Comparison of ENCODE assay signal across 10 cellular contexts in the genomic region with DNA sequence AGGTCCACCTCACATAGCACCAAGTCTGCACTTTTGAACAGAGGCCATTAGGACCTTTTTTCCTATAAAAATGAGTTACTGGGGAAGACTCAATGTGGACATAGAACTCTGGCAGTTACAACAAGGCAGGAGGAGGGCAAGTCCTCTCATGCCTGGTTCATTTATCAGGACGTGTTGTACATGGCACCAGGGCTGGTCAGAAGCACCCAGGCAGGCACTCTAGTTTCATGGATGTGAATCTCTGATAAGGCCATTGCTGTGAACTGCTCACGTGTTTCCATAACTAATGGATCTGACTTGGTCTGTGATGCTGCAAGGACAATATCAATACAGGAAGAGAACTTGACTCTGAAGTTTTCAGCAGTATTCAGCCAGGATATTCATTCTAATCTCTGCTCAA. TPM values are rescaled to one million over a fixed set of nuclear protein-coding genes. Genes with fewer than 3 reads are reported as not detected.
DNase-seq lines count a peak whose midpoint lies in the region; ATAC-seq, FAIRE-seq and TF ChIP-seq lines count a peak whose summit lies in the region.
"Had no signal": no experiment of that assay in that cellular context is flagged by ENCODE, and none has a peak within 500 bp of the region (broad histone marks: within the 10 kb centered on the region; RNA-seq: fewer than 3 reads in every experiment).

No MANE protein-coding gene starts in this region.

- H3K36me3 Mint-ChIP-seq in activated CD4-positive, alpha-beta T cell treated with anti-CD3 and anti-CD28 coated beads, Interleukin-2, amount 10 ng/mL, durations not matched to agents 7 days and 5 days (ENCODE audit: low read depth), result peaks cover 47% of the 10 kb centered on the region
- H3K36me3 Mint-ChIP-seq in stimulated activated effector memory CD8-positive, alpha-beta T cell treated with anti-CD3 and anti-CD28 coated beads, Interleukin-12 subunit alpha, Interleukin-12 subunit beta, amount 100 ng/mL, for 72 hours, result peaks cover 63% of the 10 kb centered on the region

- no peaks in the 10 kb centered on the region for H3K9me2 ChIP-seq in SK-N-SH

- H4K20me1 ChIP-seq in SK-N-SH (ENCODE audit: insufficient read depth), result peaks cover 87% of the 10 kb centered on the region
- H4K20me1 ChIP-seq in fibroblast of lung (ENCODE audit: control insufficient read depth, extremely low read depth, insufficient read depth, low read length), result no peaks in the 10 kb centered on the region

- peaks cover 62 to 81% of the 10 kb centered on the region in 2 experiments for H3K4me1 ChIP-seq in SK-N-SH (ENCODE audit: control insufficient read depth in 1 of 2, insufficient read depth in 2 of 2, low read depth in 1 of 2, low read length in 1 of 2)
- peaks cover 23% of the 10 kb centered on the region for H3K4me1 ChIP-seq in fibroblast of lung (ENCODE audit: control insufficient read depth, extremely low read depth, insufficient read depth, low read length)

- H3K27ac ChIP-seq in SK-N-SH (ENCODE audit: low read depth in 2 of 2, low read length in 1 of 2) (peak overlapping the region; percentile 77 to 87), fibroblast of lung (ENCODE audit: insufficient read depth, low read length) (no peak overlapping the region)
- H3K27ac ChIP-seq: HL-60 had no signal

- H3K36me3 ChIP-seq in SK-N-SH (replicated peaks in 1 of 2; ENCODE audit: control insufficient read depth in 1 of 2, insufficient read depth in 2 of 2, low read length in 1 of 2) (peaks cover 39 to 79% of the 10 kb centered on the region in 2 experiments), fibroblast of lung (ENCODE audit: control insufficient read depth, insufficient read depth, low read length) (no peaks in the 10 kb centered on the region)

- H3K4me1 Mint-ChIP-seq in activated CD4-positive, alpha-beta T cell treated with anti-CD3 and anti-CD28 coated beads, Interleukin-2, amount 10 ng/mL, durations not matched to agents 7 days and 5 days, result peaks cover 78% of the 10 kb centered on the region
- H3K4me1 Mint-ChIP-seq in stimulated activated effector memory CD8-positive, alpha-beta T cell treated with anti-CD3 and anti-CD28 coated beads, Interleukin-12 subunit alpha, Interleukin-12 subunit beta, amount 100 ng/mL, for 72 hours, result peaks cover 100% of the 10 kb centered on the region

- POLR2A ChIA-PET in activated CD4-positive, alpha-beta T cell treated with anti-CD3 and anti-CD28 coated beads, Interleukin-2, amount 10 ng/mL, durations not matched to agents 7 days and 5 days (lab: Charles Lee), result no interaction called here
- POLR2A ChIA-PET in SK-N-SH (lab: Yijun Ruan, JAX), result no interaction called here

- peaks cover 99% of the 10 kb centered on the region for H3K79me2 ChIP-seq in SK-N-SH (ENCODE audit: insufficient read depth)
- H3K79me2 ChIP-seq in fibroblast of lung (ENCODE audit: control insufficient read depth, insufficient read depth, low read length), result peaks cover 95% of the 10 kb centered on the region

- TF ChIP-seq CTCF in SK-N-SH (IDR thresholded peaks at IDR 0.05) (no peak), fibroblast of lung (conservative IDR thresholded peaks at IDR 0.05 in 1 of 2, IDR thresholded peaks at IDR 0.05 in 1 of 2; ENCODE audit: low read depth in 1 of 2, low read length in 2 of 2) (no peak)

- peak overlapping the region; percentile 9 for H3K4me3 Mint-ChIP-seq in activated CD4-positive, alpha-beta T cell treated with anti-CD3 and anti-CD28 coated beads, Interleukin-2, amount 10 ng/mL, durations not matched to agents 7 days and 5 days
- peak overlapping the region; percentile 73 for H3K4me3 Mint-ChIP-seq in stimulated activated effector memory CD8-positive, alpha-beta T cell treated with anti-CD3 and anti-CD28 coated beads, Interleukin-12 subunit alpha, Interleukin-12 subunit beta, amount 100 ng/mL, for 72 hours

- H3F3A ChIP-seq in SK-N-SH (replicated peaks; ENCODE audit: insufficient read depth), result peaks cover 56% of the 10 kb centered on the region

- H3K4me3 ChIP-seq in SK-N-SH (ENCODE audit: low read depth in 2 of 2, low read length in 1 of 2) (no peak overlapping the region), fibroblast of lung (replicated peaks in 1 of 4; ENCODE audit: control extremely low read depth in 1 of 4, insufficient read depth in 1 of 4, low read depth in 3 of 4, low read length in 4 of 4) (no peak overlapping the region)

- H3K27me3 Mint-ChIP-seq in activated CD4-positive, alpha-beta T cell treated with anti-CD3 and anti-CD28 coated beads, Interleukin-2, amount 10 ng/mL, durations not matched to agents 7 days and 5 days, result no peaks in the 10 kb centered on the region

- peak overlapping the region; percentile 38 for H3K4me2 ChIP-seq in SK-N-SH
- H3K4me2 ChIP-seq in fibroblast of lung (ENCODE audit: extremely low read depth, insufficient read depth, low read length), result peak overlapping the region; percentile 3

- CTCF ChIA-PET in activated CD4-positive, alpha-beta T cell treated with anti-CD3 and anti-CD28 coated beads, Interleukin-2, amount 10 ng/mL, durations not matched to agents 7 days and 5 days (lab: Charles Lee), result interaction anchor here (1.0 to 1.3 kb wide), 2 partner anchors 10 to 14 kb away, joined by 3 to 4 read pairs; no protein-coding TSS in a partner anchor
- CTCF ChIA-PET in SK-N-SH (lab: Yijun Ruan, JAX), result interaction anchor here (0.6 to 5.8 kb wide), 6 partner anchors 10 to 240 kb away, joined by 3 to 31 read pairs (median 6); no protein-coding TSS in a partner anchor

- peaks cover 3% of the 10 kb centered on the region for H3K9me3 Mint-ChIP-seq in activated CD4-positive, alpha-beta T cell treated with anti-CD3 and anti-CD28 coated beads, Interleukin-2, amount 10 ng/mL, durations not matched to agents 7 days and 5 days
- no peaks in the 10 kb centered on the region for H3K9me3 Mint-ChIP-seq in stimulated activated effector memory CD8-positive, alpha-beta T cell treated with anti-CD3 and anti-CD28 coated beads, Interleukin-12 subunit alpha, Interleukin-12 subunit beta, amount 100 ng/mL, for 72 hours

- no peak for TF ChIP-seq EP300 in SK-N-SH (IDR thresholded peaks at IDR 0.05; ENCODE audit: borderline replicate concordance in 1 of 2, low read depth in 1 of 2, low read length in 1 of 2)

- peak overlapping the region; percentile 81 for H3K27ac Mint-ChIP-seq in activated CD4-positive, alpha-beta T cell treated with anti-CD3 and anti-CD28 coated beads, Interleukin-2, amount 10 ng/mL, durations not matched to agents 7 days and 5 days
- H3K27ac Mint-ChIP-seq in stimulated activated effector memory CD8-positive, alpha-beta T cell treated with anti-CD3 and anti-CD28 coated beads, Interleukin-12 subunit alpha, Interleukin-12 subunit beta, amount 100 ng/mL, for 72 hours, result peak overlapping the region; percentile 94

- DNase-seq in activated CD4-positive, alpha-beta T cell treated with anti-CD3 and anti-CD28 coated beads, Interleukin-2, amount 10 ng/mL, durations not matched to agents 7 days and 5 days, result no peak
- DNase-seq in activated CD4-positive, alpha-beta T cell treated with anti-CD3 and anti-CD28 coated beads for 1 hour, result no peak
- DNase-seq in SK-N-SH (peak; percentile 56), fibroblast of lung (ENCODE audit: low read depth in 2 of 2) (no peak), H54 (ENCODE audit: insufficient read length, low spot score) (no peak), NCI-H187 (lab: John Stamatoyannopoulos, UW) (no peak)
- DNase-seq in stimulated activated effector memory CD8-positive, alpha-beta T cell treated with anti-CD3 and anti-CD28 coated beads, Interleukin-12 subunit alpha, Interleukin-12 subunit beta, amount 100 ng/mL, for 72 hours (ENCODE audit: low spot score in 2 of 2), result no peak

- H3K27me3 ChIP-seq in SK-N-SH (ENCODE audit: insufficient read depth), result no peaks in the 10 kb centered on the region
- H3K27me3 ChIP-seq in fibroblast of lung (ENCODE audit: control insufficient read depth, insufficient read depth, low read length), result no peaks in the 10 kb centered on the region

- no peak for TF ChIP-seq POLR2A in H54 (IDR thresholded peaks at IDR 0.05; ENCODE audit: low read depth, low read length)
- no peak for TF ChIP-seq POLR2A in GM18505 (IDR thresholded peaks at IDR 0.05; ENCODE audit: borderline replicate concordance, extremely low read depth, insufficient read depth, insufficient read length)

- ATAC-seq in stimulated activated effector memory CD8-positive, alpha-beta T cell treated with anti-CD3 and anti-CD28 coated beads, Interleukin-12 subunit alpha, Interleukin-12 subunit beta, amount 100 ng/mL, for 72 hours, result no peak
- ATAC-seq in GM18505 (IDR thresholded peaks at IDR 0.05; ENCODE audit: unreplicated experiment), result no peak

- H3K9me3 ChIP-seq in SK-N-SH (no peaks in the 10 kb centered on the region), fibroblast of lung (ENCODE audit: control insufficient read depth, insufficient read depth, low read depth, low read length) (no peaks in the 10 kb centered on the region)

- 74% methylated on average over 2 of the region's 2 CpGs for WGBS in SK-N-SH (ENCODE audit: low lambda C conversion rate)

- no peak for TF ChIP-seq RAD21 in SK-N-SH (IDR thresholded peaks at IDR 0.05; ENCODE audit: low read length)

- H3K9ac ChIP-seq in SK-N-SH (no peak overlapping the region), fibroblast of lung (ENCODE audit: insufficient read depth, low read length) (no peak overlapping the region)

- H2AFZ ChIP-seq in SK-N-SH (ENCODE audit: low read depth) (no peak overlapping the region), fibroblast of lung (ENCODE audit: low read length) (no peak overlapping the region)

- FAIRE-seq in H54 (lab: Jason Lieb, UNC), result no peak
- FAIRE-seq: islet of Langerhans had no signal

TF ChIP-seq in SK-N-SH, 30 proteins besides CTCF, POLR2A, EP300 and RAD21:
- TF ChIP-seq EZH2phosphoT487 (IDR thresholded peaks at IDR 0.05; ENCODE audit: borderline replicate concordance, low read depth) (no peak), SIN3A (IDR thresholded peaks at IDR 0.05; ENCODE audit: borderline replicate concordance, low read depth, low read length) (no peak), SMC3 (IDR thresholded peaks at IDR 0.05; ENCODE audit: low read depth, low read length) (no peak), TAF1 (IDR thresholded peaks at IDR 0.05; ENCODE audit: borderline replicate concordance, low read depth, low read length) (no peak), RXRA (IDR thresholded peaks at IDR 0.05; ENCODE audit: borderline replicate concordance, low read depth) (no peak), GATA2 (CRISPR knock-in tag; IDR thresholded peaks at IDR 0.05) (peak; percentile 63), ELF1 (IDR thresholded peaks at IDR 0.05) (no peak), NRF1 (IDR thresholded peaks at IDR 0.05; ENCODE audit: low read depth, low read length) (no peak), MXI1 (IDR thresholded peaks at IDR 0.05; ENCODE audit: low read depth, low read length) (peak; percentile 77)
TF ChIP-seq in SK-N-SH: peak in this region for 2.

RNA-seq across cellular contexts. Expression of a gene that starts 16.0 kb away (rescaled TPM):
- total RNA-seq in activated CD4-positive, alpha-beta T cell treated with anti-CD3 and anti-CD28 coated beads, Interleukin-2, amount 10 ng/mL, durations not matched to agents 7 days and 5 days, result 10 to 100 TPM; 28.2 to 39.8 TPM
- polyA plus RNA-seq in SK-N-SH (2012; rRNA removed) (87.5 and 105 TPM in 2 replicates), fibroblast of lung (103 and 328 TPM in 2 replicates)
- polyA plus RNA-seq in SK-N-SH (2012; cell fraction: cytosol; rRNA removed), result 92.7 and 103 TPM in 2 replicates
- polyA plus RNA-seq in SK-N-SH (2012; cell fraction: nucleus; rRNA removed), result 70.1 and 83.8 TPM in 2 replicates
- 5.6 and 19.2 TPM in 2 replicates for total RNA-seq in fibroblast of lung
- 43.4 and 145 TPM in 2 replicates for polyA plus RNA-seq in fibroblast of lung (2012)
- polyA minus RNA-seq in fibroblast of lung (ENCODE audit: low replicate concordance), result 170 and 335 TPM in 2 replicates
